ENCODE assay signal across 18 cellular contexts in genomic region chr2:107687087-107687486, GRCh38.
"Had no signal": no experiment of that assay in that cellular context is flagged by ENCODE, and none has a peak within 500 bp of the region (broad histone marks: within the 10 kb centered on the region; RNA-seq: fewer than 3 reads in every experiment).

No MANE protein-coding gene starts in this region.

- H3K36me3 ChIP-seq: gastrocnemius medialis, left lung, tibial nerve had no signal

- DNase-seq: activated CD4-positive, alpha-beta T cell treated with anti-CD3 and anti-CD28 coated beads, Interleukin-2, amount 10 ng/mL, durations not matched to agents 7 days and 5 days; activated CD8-positive, alpha-beta T cell treated with anti-CD3 and anti-CD28 coated beads, Interleukin-2, amount 10 ng/mL, durations not matched to agents 7 days and 5 days; activated naive CD4-positive, alpha-beta T cell treated with anti-CD3 and anti-CD28 coated beads for 36 hours; activated T-cell treated with anti-CD3 and anti-CD28 coated beads, Interleukin-2, amount 50 U/mL, for 4 hours; anterior cingulate cortex; cortex of kidney; gastrocnemius medialis; head of caudate nucleus; kidney; left lung; retina; stimulated activated CD4-positive, alpha-beta T cell treated with anti-CD3 and anti-CD28 coated beads, Interleukin-12 subunit alpha, Interleukin-12 subunit beta, amount 100 ng/mL, for 4 hours; stimulated activated CD4-positive, alpha-beta T cell treated with anti-CD3 and anti-CD28 coated beads, Interleukin-1b, Interleukin-23, amount 100 ng/mL, for 48 hours; stimulated activated CD8-positive, alpha-beta memory T cell treated with anti-CD3 and anti-CD28 coated beads, Interleukin-4, amount 100 ng/mL, for 48 hours; stimulated activated naive CD4-positive, alpha-beta T cell treated with Interleukin-2 at 50 U/mL for 16 hours had no signal

- FAIRE-seq: endometrium, kidney, urothelium cell line had no signal

- H3K9me3 ChIP-seq: gastrocnemius medialis, left lung, tibial nerve had no signal

- H3K27me3 ChIP-seq: gastrocnemius medialis, left lung, tibial nerve had no signal

- H3K4me3 ChIP-seq: gastrocnemius medialis, left lung, tibial nerve had no signal

- H3K27ac ChIP-seq: gastrocnemius medialis, left lung, tibial nerve had no signal

- ATAC-seq: activated CD8-positive, alpha-beta T cell treated with anti-CD3 and anti-CD28 coated beads, Interleukin-2, amount 10 ng/mL, durations not matched to agents 7 days and 5 days; activated T-cell treated with anti-CD3 and anti-CD28 coated beads, Interleukin-2, amount 50 U/mL, for 4 hours; gastrocnemius medialis; left lung had no signal

- H3K4me1 ChIP-seq: gastrocnemius medialis, left lung, tibial nerve had no signal
